19 cellular contexts compared by ENCODE assay signal in genomic region chr5:34026089-34026761, GRCh38. TPM values are rescaled to one million over a fixed set of nuclear protein-coding genes. Genes with fewer than 3 reads are reported as not detected.
"Had no signal": no experiment of that assay in that cellular context is flagged by ENCODE, and none has a peak within 500 bp of the region (broad histone marks: within the 10 kb centered on the region; RNA-seq: fewer than 3 reads in every experiment).

No MANE protein-coding gene starts in this region.

- H3K36me3 ChIP-seq: lower lobe of right lung, prostate gland, upper lobe of left lung had no signal

- H3K4me1 ChIP-seq: lower lobe of right lung, prostate gland, suprapubic skin, upper lobe of left lung had no signal

- DNase-seq: activated B cell treated with CpG ODN at 0.5 μM for 24 hours; activated CD4-positive, alpha-beta T cell treated with anti-CD3 and anti-CD28 coated beads, Interleukin-2, amount 50 U/mL, for 1 hour; activated naive CD4-positive, alpha-beta T cell treated with anti-CD3 and anti-CD28 coated beads, Interleukin-2, amount 10 ng/mL, durations not matched to agents 7 days and 5 days; activated T-cell treated with anti-CD3 and anti-CD28 coated beads for 4 hours; hypothalamus; lower lobe of right lung; nucleus accumbens; stimulated activated CD4-positive, alpha-beta T cell treated with anti-CD3 and anti-CD28 coated beads, Interleukin-2, amount 100 ng/mL, for 24 hours; stimulated activated naive CD4-positive, alpha-beta T cell; upper lobe of left lung had no signal

- H3K27ac ChIP-seq: lower lobe of right lung, prostate gland, suprapubic skin, upper lobe of left lung had no signal

- ATAC-seq: esophagus mucosa; lower lobe of right lung; natural killer cell treated with Interleukin-12 subunit alpha and Interleukin-12 subunit beta and Interleukin-15 and Interleukin-18, amount 100 ng/mL, for 72 hours; sciatic nerve had no signal

- H3K27me3 ChIP-seq: dorsolateral prefrontal cortex, suprapubic skin, upper lobe of left lung had no signal

- H3K4me3 ChIP-seq: dorsolateral prefrontal cortex, lower lobe of right lung, prostate gland, suprapubic skin, upper lobe of left lung had no signal

- H3K9me3 ChIP-seq: lower lobe of right lung, prostate gland, suprapubic skin, upper lobe of left lung had no signal

RNA-seq across cellular contexts. Expression of gene SLC45A2, which starts 41.7 kb away (rescaled TPM):
- total RNA-seq: activated B cell treated with CpG ODN at 0.5 μM for 24 hours; activated T-helper 2 cell treated with anti-CD3 and anti-CD28 coated beads, Interferon-gamma antibody, Interleukin-2, Interleukin-4, amounts not matched to agents 10 μg/mL and 5 μg/mL and 100 μg/mL, durations not matched to agents 14 hours and 24 hours and 36 hours; esophagus mucosa; glomerular endothelial cell; lower lobe of right lung; sciatic nerve; T-helper 1 cell treated with Interleukin-12 subunit alpha and Interleukin-12 subunit beta and Interleukin-4 antibody, amounts not matched to agents 30 ng/mL and 1 ng/mL, for 36 hours had no signal
